ENCODE assay signal across 17 cellular contexts in genomic region chr2:232038251-232038897, GRCh38.
DNase-seq lines count a peak whose midpoint lies in the region; ATAC-seq lines count a peak whose summit lies in the region.
"Had no signal": no experiment of that assay in that cellular context is flagged by ENCODE, and none has a peak within 500 bp of the region (broad histone marks: within the 10 kb centered on the region; RNA-seq: fewer than 3 reads in every experiment).

No MANE protein-coding gene starts in this region.

- H3K9ac ChIP-seq in iPS-18a (ENCODE audit: low read length) = no peak overlapping the region

- no peaks in the 10 kb centered on the region for H3K36me3 ChIP-seq in iPS-18a (ENCODE audit: control insufficient read depth, low read depth, low read length)
- H3K36me3 ChIP-seq: HAP-1 had no signal

- DNase-seq in activated naive CD8-positive, alpha-beta T cell treated with anti-CD3 and anti-CD28 coated beads, Interleukin-2, amount 10 ng/mL, durations not matched to agents 7 days and 5 days = no peak
- no peak for DNase-seq in activated naive CD8-positive, alpha-beta T cell treated with anti-CD3 and anti-CD28 coated beads for 36 hours
- no peak for DNase-seq in middle frontal gyrus (ENCODE audit: extremely low spot score, low spot score)
- DNase-seq in glomerular visceral epithelial cell (ENCODE audit: extremely low spot score) = no peak
- no peak for DNase-seq in Right ventricle myocardium inferior (ENCODE audit: missing footprints)
- no peak for DNase-seq in activated gamma-delta T cell (lab: John Stamatoyannopoulos, UW)
- DNase-seq: COR-L47; Kasumi-1; NCI-H1417 treated with DMSO at 0.1 percent for 48 hours; NCI-H2081; NCI-H526 treated with DMSO at 0.1 percent for 48 hours; NK-92 treated with Interleukin-12 subunit alpha and Interleukin-12 subunit beta, amount 100 ng/mL, for 24 hours; PC-3 had no signal

- peaks cover 10% of the 10 kb centered on the region for H3K4me1 Mint-ChIP-seq in activated naive CD8-positive, alpha-beta T cell treated with anti-CD3 and anti-CD28 coated beads, Interleukin-2, amount 10 ng/mL, durations not matched to agents 7 days and 5 days
- peaks cover 14% of the 10 kb centered on the region for H3K4me1 Mint-ChIP-seq in activated naive CD8-positive, alpha-beta T cell treated with anti-CD3 and anti-CD28 coated beads for 36 hours

- H3K27ac ChIP-seq in cingulate gyrus (ENCODE audit: low read depth, low read length) (peak overlapping the region; percentile 82), iPS-18a (ENCODE audit: low read length) (peak overlapping the region; percentile 3)

- no peaks in the 10 kb centered on the region for H3K9me3 ChIP-seq in iPS-18a (ENCODE audit: control insufficient read depth, low read depth, low read length)
- H3K9me3 ChIP-seq: HAP-1 had no signal

- POLR2A ChIA-PET in activated naive CD8-positive, alpha-beta T cell treated with anti-CD3 and anti-CD28 coated beads, Interleukin-2, amount 10 ng/mL, durations not matched to agents 7 days and 5 days (lab: Charles Lee) = interaction anchor here (0.8 kb wide), 1 partner anchor 23 kb away, joined by 3 read pairs; no protein-coding TSS in a partner anchor

- H3K4me3 ChIP-seq in iPS-18a (ENCODE audit: low read length) = no peak overlapping the region
- H3K4me3 ChIP-seq: HAP-1 had no signal

- intact Hi-C loops in Right ventricle myocardium inferior (cut with DNase I) = no loop called here

- peaks cover 56% of the 10 kb centered on the region for H3K36me3 Mint-ChIP-seq in activated naive CD8-positive, alpha-beta T cell treated with anti-CD3 and anti-CD28 coated beads, Interleukin-2, amount 10 ng/mL, durations not matched to agents 7 days and 5 days
- H3K36me3 Mint-ChIP-seq in activated naive CD8-positive, alpha-beta T cell treated with anti-CD3 and anti-CD28 coated beads for 36 hours = peaks cover 47% of the 10 kb centered on the region

- H3K4me1 ChIP-seq in iPS-18a (ENCODE audit: control insufficient read depth, low read depth, low read length) = peaks cover 11% of the 10 kb centered on the region

- peaks cover 15% of the 10 kb centered on the region for H3K9me3 Mint-ChIP-seq in activated naive CD8-positive, alpha-beta T cell treated with anti-CD3 and anti-CD28 coated beads, Interleukin-2, amount 10 ng/mL, durations not matched to agents 7 days and 5 days
- peaks cover 22% of the 10 kb centered on the region for H3K9me3 Mint-ChIP-seq in activated naive CD8-positive, alpha-beta T cell treated with anti-CD3 and anti-CD28 coated beads for 36 hours

- H3K27ac Mint-ChIP-seq in activated naive CD8-positive, alpha-beta T cell treated with anti-CD3 and anti-CD28 coated beads, Interleukin-2, amount 10 ng/mL, durations not matched to agents 7 days and 5 days = peak overlapping the region; percentile 70
- no peak overlapping the region for H3K27ac Mint-ChIP-seq in activated naive CD8-positive, alpha-beta T cell treated with anti-CD3 and anti-CD28 coated beads for 36 hours

- H3K27me3 Mint-ChIP-seq in activated naive CD8-positive, alpha-beta T cell treated with anti-CD3 and anti-CD28 coated beads, Interleukin-2, amount 10 ng/mL, durations not matched to agents 7 days and 5 days = no peaks in the 10 kb centered on the region
- H3K27me3 Mint-ChIP-seq in activated naive CD8-positive, alpha-beta T cell treated with anti-CD3 and anti-CD28 coated beads for 36 hours = no peaks in the 10 kb centered on the region

- H3K4me3 Mint-ChIP-seq in activated naive CD8-positive, alpha-beta T cell treated with anti-CD3 and anti-CD28 coated beads, Interleukin-2, amount 10 ng/mL, durations not matched to agents 7 days and 5 days = no peak overlapping the region
- no peak overlapping the region for H3K4me3 Mint-ChIP-seq in activated naive CD8-positive, alpha-beta T cell treated with anti-CD3 and anti-CD28 coated beads for 36 hours

- ATAC-seq in activated naive CD8-positive, alpha-beta T cell treated with anti-CD3 and anti-CD28 coated beads, Interleukin-2, amount 10 ng/mL, durations not matched to agents 7 days and 5 days (ENCODE audit: low read depth) = peak; percentile 94
- ATAC-seq in Right ventricle myocardium inferior = no peak
- ATAC-seq: HepG2, PC-3 had no signal

- H3K27me3 ChIP-seq in iPS-18a (ENCODE audit: control insufficient read depth, insufficient read depth, low read length) = no peaks in the 10 kb centered on the region
